ENCODE assay signal across 9 cellular contexts in the genomic region with DNA sequence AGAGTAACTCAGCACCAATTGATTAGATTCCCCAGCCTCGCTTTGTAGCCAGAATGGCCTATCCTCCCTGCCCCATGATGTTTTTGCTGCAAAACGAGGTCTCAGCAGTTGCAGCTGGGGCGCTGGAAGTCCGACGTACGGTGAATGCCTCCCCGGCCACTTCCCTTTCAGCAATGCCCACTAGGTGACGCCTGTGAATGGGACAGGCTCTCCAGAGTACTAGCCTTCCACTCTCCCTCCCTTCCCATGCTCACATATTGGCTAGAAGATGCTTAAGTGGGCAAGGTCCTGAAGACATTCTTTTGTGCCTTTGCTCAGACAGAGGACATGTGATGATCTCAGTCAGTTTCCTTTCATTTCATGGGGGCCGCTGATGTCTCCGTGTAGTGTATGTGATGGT. TPM values are rescaled to one million over a fixed set of nuclear protein-coding genes. Genes with fewer than 3 reads are reported as not detected.
DNase-seq lines count a peak whose midpoint lies in the region; ATAC-seq and TF ChIP-seq lines count a peak whose summit lies in the region.
"Had no signal": no experiment of that assay in that cellular context is flagged by ENCODE, and none has a peak within 500 bp of the region (broad histone marks: within the 10 kb centered on the region; RNA-seq: fewer than 3 reads in every experiment).

No MANE protein-coding gene starts in this region.

- no peak overlapping the region for H3K27ac Mint-ChIP-seq in Caco-2 (ENCODE audit: unreplicated experiment)
- H3K27ac Mint-ChIP-seq: stimulated activated naive CD8-positive, alpha-beta T cell treated with anti-CD3 and anti-CD28 coated beads, Interleukin-15, Interleukin-2, amounts not matched to agents 100 ng/mL and 50 ng/mL, for 24 hours had no signal

- no peak overlapping the region for H3K27ac ChIP-seq in Karpas-422 (ENCODE audit: low read length)

- no peak overlapping the region for H3K9ac ChIP-seq in Karpas-422 (ENCODE audit: low read length)

- H3K9me3 ChIP-seq in Caco-2 (no peaks in the 10 kb centered on the region), Karpas-422 (ENCODE audit: low read length) (no peaks in the 10 kb centered on the region)

- H3K27me3 Mint-ChIP-seq in Caco-2 (ENCODE audit: insufficient read depth, unreplicated experiment): peaks cover 15% of the 10 kb centered on the region

- H3K4me2 ChIP-seq in Karpas-422 (ENCODE audit: low read depth, low read length, poor library complexity, severe bottlenecking): no peak overlapping the region

- no peaks in the 10 kb centered on the region for H3K4me1 ChIP-seq in Caco-2
- H3K4me1 ChIP-seq in Karpas-422 (ENCODE audit: low read length): peaks cover 16% of the 10 kb centered on the region

- no peaks in the 10 kb centered on the region for H3K4me1 Mint-ChIP-seq in Caco-2 (ENCODE audit: low read depth, unreplicated experiment)

- H3K4me3 Mint-ChIP-seq in Caco-2 (ENCODE audit: unreplicated experiment): no peak overlapping the region
- H3K4me3 Mint-ChIP-seq: stimulated activated naive CD8-positive, alpha-beta T cell treated with anti-CD3 and anti-CD28 coated beads, Interleukin-15, Interleukin-2, amounts not matched to agents 100 ng/mL and 50 ng/mL, for 24 hours had no signal

- no peak overlapping the region for H2AFZ ChIP-seq in Karpas-422 (ENCODE audit: low read length)

- ATAC-seq in HG03457 (IDR thresholded peaks at IDR 0.05; ENCODE audit: unreplicated experiment) (no peak), HG02759 (IDR thresholded peaks at IDR 0.05; ENCODE audit: unreplicated experiment) (no peak), GM21619 (IDR thresholded peaks at IDR 0.05; ENCODE audit: unreplicated experiment) (no peak)

- no peaks in the 10 kb centered on the region for H3K36me3 Mint-ChIP-seq in Caco-2 (ENCODE audit: insufficient read depth, unreplicated experiment)

- peak; percentile 57 to 85 for TF ChIP-seq CTCF in Caco-2 (IDR thresholded peaks at IDR 0.05; ENCODE audit: insufficient read depth in 1 of 2, low read depth in 1 of 2, low read length in 1 of 2, severe bottlenecking in 1 of 2, unreplicated experiment in 1 of 2)

- no peaks in the 10 kb centered on the region for H3K79me2 ChIP-seq in Karpas-422 (ENCODE audit: low read length)

- no TSS peak for BruUV-seq in Caco-2 (replicated peaks; lab: Mats Ljungman, UMichigan)

- H3K36me3 ChIP-seq in Caco-2 (ENCODE audit: control insufficient read depth, insufficient read depth, low read length) (no peaks in the 10 kb centered on the region), Karpas-422 (ENCODE audit: insufficient read depth, low read length) (no peaks in the 10 kb centered on the region)

- CTCF ChIA-PET in Caco-2 (lab: Charles Lee): interaction anchor here (2.5 kb wide), 1 partner anchor 300 kb away, joined by 10 read pairs; no protein-coding TSS in a partner anchor

- POLR2A ChIA-PET in Caco-2 (lab: Charles Lee): no interaction called here

- no peaks in the 10 kb centered on the region for H3K27me3 ChIP-seq in Caco-2 (replicated peaks; ENCODE audit: control insufficient read depth, insufficient read depth, low read length)
- no peaks in the 10 kb centered on the region for H3K27me3 ChIP-seq in Karpas-422 (ENCODE audit: low read length)

- no peaks in the 10 kb centered on the region for H3K9me2 ChIP-seq in Karpas-422 (replicated peaks; ENCODE audit: insufficient read depth, low read length)

- no peak overlapping the region for H3K4me3 ChIP-seq in Caco-2 (ENCODE audit: low read depth, low read length)
- no peak overlapping the region for H3K4me3 ChIP-seq in Karpas-422 (ENCODE audit: low read length)

- no peaks in the 10 kb centered on the region for H3K9me3 Mint-ChIP-seq in Caco-2 (ENCODE audit: unreplicated experiment)

- DNase-seq in Caco-2 (peak; percentile 56 to 64), Karpas-422 (peak; percentile 51), cerebellar cortex (ENCODE audit: low spot score) (peak; percentile 17), midbrain (lab: John Stamatoyannopoulos, UW) (peak; percentile 34), cerebellar nuclear complex (lab: John Stamatoyannopoulos, UW) (no peak)

- intact Hi-C loops in Caco-2 (cut with micrococcal nuclease; ENCODE audit: unreplicated experiment): loop anchor here (1.0 kb wide), 3 partner anchors 236 to 519 kb away; no protein-coding TSS in a partner anchor

- no peaks in the 10 kb centered on the region for H4K20me1 ChIP-seq in Karpas-422 (ENCODE audit: insufficient read depth, low read depth, low read length)

RNA-seq across cellular contexts. Expression of a gene that starts 50.8 kb away (rescaled TPM):
- 0.61 and 0.70 TPM in 2 replicates for total RNA-seq in Caco-2 (2022)
- not detected in 2 replicates for total RNA-seq in Karpas-422 (2014; rRNA removed; shearing (Covaris generic); ENCODE audit: low replicate concordance)

Comparison
In these comparisons a context has a peak if more than half of its experiments do, and no peak if none do; other contexts are left out.
1. DNase-seq: peak in Caco-2 (2 of 2), Karpas-422 (single experiment), cerebellar cortex (single experiment) and midbrain (single experiment); none in cerebellar nuclear complex (0 of 2).